9 cellular contexts compared by ENCODE assay signal in the genomic region with DNA sequence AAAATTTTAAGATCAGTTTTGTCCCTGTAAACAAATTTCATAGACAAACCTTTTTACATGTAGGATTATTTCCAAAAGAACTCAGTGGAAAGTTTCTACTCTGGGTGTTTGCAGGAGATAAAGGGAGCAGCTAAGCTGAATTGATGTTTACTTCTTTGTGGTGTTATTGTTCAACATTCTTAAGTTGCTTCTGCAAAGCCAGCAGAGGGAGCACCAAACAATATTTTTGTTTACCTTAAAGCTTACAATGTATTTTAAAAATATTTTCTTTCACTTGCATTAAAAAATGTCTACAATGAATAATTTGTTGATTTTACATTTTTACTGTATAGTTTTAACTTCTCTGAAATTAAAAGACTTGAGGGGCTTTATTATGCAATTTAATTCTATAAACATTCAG.
DNase-seq lines count a peak whose midpoint lies in the region; ATAC-seq, FAIRE-seq and TF ChIP-seq lines count a peak whose summit lies in the region.
"Had no signal": no experiment of that assay in that cellular context is flagged by ENCODE, and none has a peak within 500 bp of the region (broad histone marks: within the 10 kb centered on the region; RNA-seq: fewer than 3 reads in every experiment).

No MANE protein-coding gene starts in this region.

- H4K8ac ChIP-seq in mesenchymal stem cell (ENCODE audit: low read length): no peak overlapping the region

- no peak overlapping the region for H2BK15ac ChIP-seq in mesenchymal stem cell (ENCODE audit: low read depth, poor library complexity, severe bottlenecking)

- ATAC-seq in K562 (peak; percentile 68), HG03378 (IDR thresholded peaks at IDR 0.05; ENCODE audit: unreplicated experiment) (no peak)
- ATAC-seq in activated CD4-positive, CD25-positive, alpha-beta regulatory T cell treated with anti-CD3 and anti-CD28 coated beads, Interleukin-2, amount 50 U/mL, for 24 hours: no peak
- ATAC-seq: stimulated activated memory B cell treated with anti-CD40 and anti-IgM and Interleukin-4, amounts not matched to agents 10 μg/mL and 1 μg/mL and 100 μg/mL, for 72 hours had no signal

- H3K9me1 ChIP-seq in K562 (ENCODE audit: control insufficient read depth, insufficient read depth, low read length): no peaks in the 10 kb centered on the region

- no peak overlapping the region for H2BK12ac ChIP-seq in mesenchymal stem cell (ENCODE audit: low read length in 2 of 2)

- no peak overlapping the region for H3K23ac ChIP-seq in mesenchymal stem cell (ENCODE audit: low read length in 2 of 2)

- peaks cover 13% of the 10 kb centered on the region for H3K4me1 Mint-ChIP-seq in HFFc6 (ENCODE audit: low read depth)
- H3K4me1 Mint-ChIP-seq: stimulated activated memory B cell treated with anti-CD40 and anti-IgM and Interleukin-4, amounts not matched to agents 10 μg/mL and 1 μg/mL and 100 μg/mL, for 72 hours had no signal

- no peaks in the 10 kb centered on the region for H3K9me3 Mint-ChIP-seq in HFFc6
- H3K9me3 Mint-ChIP-seq: stimulated activated memory B cell treated with anti-CD40 and anti-IgM and Interleukin-4, amounts not matched to agents 10 μg/mL and 1 μg/mL and 100 μg/mL, for 72 hours had no signal

- BruUV-seq in K562 (replicated peaks; lab: Mats Ljungman, UMichigan): no TSS peak

- peak; percentile 11 for FAIRE-seq in K562 (lab: Jason Lieb, UNC)

- no peaks in the 10 kb centered on the region for H3K79me2 ChIP-seq in K562 (ENCODE audit: control insufficient read depth, insufficient read depth, low read length)

- H3K27me3 ChIP-seq in K562 (ENCODE audit: control insufficient read depth in 2 of 2, insufficient read depth in 2 of 2, low read length in 2 of 2) (no peaks in the 10 kb centered on the region), mesenchymal stem cell (ENCODE audit: control insufficient read depth in 1 of 2, insufficient read depth in 1 of 2, low read length in 2 of 2) (no peaks in the 10 kb centered on the region)

- DNase-seq in COLO829 (ENCODE audit: low spot score) (peak; percentile 4), HFFc6 (peak; percentile 27), K562 (ENCODE audit: extremely low read depth in 1 of 4, low spot score in 3 of 4) (peak in 2 of 4 experiments; percentile 21 to 25), mesenchymal stem cell (peak; percentile 54), HPDE6-E6E7 (ENCODE audit: extremely low spot score) (no peak)
- no peak for DNase-seq in activated CD4-positive, alpha-beta T cell treated with anti-CD3 and anti-CD28 coated beads, Interleukin-2, amount 50 U/mL, for 4 hours

- peak; percentile 54 to 57 for TF ChIP-seq RAD21 in K562 (CRISPR knock-in tag; conservative IDR thresholded peaks at IDR 0.05 in 1 of 2, IDR thresholded peaks at IDR 0.05 in 1 of 2)

- in situ Hi-C loops in K562 (cut with MboI): no loop called here

- H3K27ac ChIP-seq in K562 (ENCODE audit: extremely low read depth, low read depth, low read length) (peak overlapping the region; percentile 20; the same call in 1 of the 3 replicates), mesenchymal stem cell (ENCODE audit: low read length, poor library complexity, severe bottlenecking) (no peak overlapping the region)

- no peak overlapping the region for H3K27ac Mint-ChIP-seq in HFFc6
- H3K27ac Mint-ChIP-seq: stimulated activated memory B cell treated with anti-CD40 and anti-IgM and Interleukin-4, amounts not matched to agents 10 μg/mL and 1 μg/mL and 100 μg/mL, for 72 hours had no signal

- no peaks in the 10 kb centered on the region for H3K9me3 ChIP-seq in K562 (replicated peaks; ENCODE audit: control insufficient read depth, insufficient read depth, low read depth, low read length)
- H3K9me3 ChIP-seq in mesenchymal stem cell (ENCODE audit: control insufficient read depth, low read length): no peaks in the 10 kb centered on the region

- no peak overlapping the region for H3K14ac ChIP-seq in mesenchymal stem cell (ENCODE audit: low read length in 2 of 2)

- no peaks in the 10 kb centered on the region; the same call in 1 of the 2 replicates for H3K27me3 Mint-ChIP-seq in HFFc6 (ENCODE audit: insufficient read depth)
- H3K27me3 Mint-ChIP-seq: stimulated activated memory B cell treated with anti-CD40 and anti-IgM and Interleukin-4, amounts not matched to agents 10 μg/mL and 1 μg/mL and 100 μg/mL, for 72 hours had no signal

- H3K4me3 ChIP-seq in K562 (no peak overlapping the region), mesenchymal stem cell (ENCODE audit: insufficient read depth in 1 of 2, low read depth in 1 of 2, low read length in 2 of 2) (no peak overlapping the region)

- CTCF ChIA-PET in K562 (lab: Yijun Ruan, JAX; ENCODE audit: low intra/inter-chr PET ratio): interaction anchor here (1.1 to 1.2 kb wide), 2 partner anchors 59 to 1457 kb away, joined by 3 to 4 read pairs; no protein-coding TSS in a partner anchor

- no peaks in the 10 kb centered on the region for H3K36me3 Mint-ChIP-seq in HFFc6 (ENCODE audit: low read depth)
- H3K36me3 Mint-ChIP-seq: stimulated activated memory B cell treated with anti-CD40 and anti-IgM and Interleukin-4, amounts not matched to agents 10 μg/mL and 1 μg/mL and 100 μg/mL, for 72 hours had no signal

- H2BK5ac ChIP-seq in mesenchymal stem cell (ENCODE audit: low read depth, low read length, poor library complexity, severe bottlenecking): no peak overlapping the region

- H2BK120ac ChIP-seq in mesenchymal stem cell (ENCODE audit: low read depth, low read length): no peak overlapping the region

- H3K4me2 ChIP-seq in K562 (ENCODE audit: insufficient read depth, low read length) (no peak overlapping the region), mesenchymal stem cell (ENCODE audit: low read length, poor library complexity, severe bottlenecking) (no peak overlapping the region)

- no peak overlapping the region for H2AK5ac ChIP-seq in mesenchymal stem cell (ENCODE audit: low read length, severe bottlenecking)

- H3K4me3 Mint-ChIP-seq in HFFc6: no peak overlapping the region
- H3K4me3 Mint-ChIP-seq: stimulated activated memory B cell treated with anti-CD40 and anti-IgM and Interleukin-4, amounts not matched to agents 10 μg/mL and 1 μg/mL and 100 μg/mL, for 72 hours had no signal

- peaks cover 1% of the 10 kb centered on the region for H3K79me1 ChIP-seq in mesenchymal stem cell (replicated peaks; ENCODE audit: low read length, poor library complexity, severe bottlenecking)

- TF ChIP-seq POLR2A in K562 (conservative IDR thresholded peaks at IDR 0.05): no peak

- no peak for TF ChIP-seq EP300 in K562 (IDR thresholded peaks at IDR 0.05; ENCODE audit: low read length)

- H2AFZ ChIP-seq in K562 (ENCODE audit: low read depth, low read length): no peak overlapping the region; the same call in 1 of the 2 replicates
- H2AFZ ChIP-seq in mesenchymal stem cell (ENCODE audit: low read depth, low read length): no peak overlapping the region

- no peaks in the 10 kb centered on the region for H3K36me3 ChIP-seq in K562 (ENCODE audit: control insufficient read depth, insufficient read depth, low read length)
- H3K36me3 ChIP-seq in mesenchymal stem cell (ENCODE audit: control insufficient read depth in 1 of 2, insufficient read depth in 2 of 2, low read depth in 1 of 2, low read length in 2 of 2): no peaks in the 10 kb centered on the region

- H3K4me1 ChIP-seq in K562 (replicated peaks in 1 of 2; ENCODE audit: control insufficient read depth in 2 of 2, insufficient read depth in 2 of 2, low read length in 2 of 2): peaks cover 0 to 5% of the 10 kb centered on the region in 2 experiments; a peak in 3 of 5 replicates
- H3K4me1 ChIP-seq in mesenchymal stem cell (ENCODE audit: control insufficient read depth, insufficient read depth, low read depth, low read length): peaks cover 2% of the 10 kb centered on the region

- intact Hi-C loops in K562 (cut with micrococcal nuclease): loop anchor here (2.0 to 5.0 kb wide), 2 partner anchors 60 to 120 kb away; no protein-coding TSS in a partner anchor

- TF ChIP-seq CTCF in HFFc6 (IDR thresholded peaks at IDR 0.05) (peak; percentile 76), K562 (IDR thresholded peaks at IDR 0.05 in 2 of 3, conservative IDR thresholded peaks at IDR 0.05 in 1 of 3; ENCODE audit: insufficient read depth in 2 of 3, low read depth in 1 of 3, low read length in 3 of 3) (peak in 2 of 3 experiments; percentile 46 to 62; a peak in 5 of 6 replicates)

- no peak overlapping the region for H3K4ac ChIP-seq in mesenchymal stem cell (ENCODE audit: low read depth in 1 of 2, low read length in 2 of 2)

- H3K9ac ChIP-seq in K562 (ENCODE audit: insufficient read depth in 1 of 2, low read depth in 2 of 2, low read length in 2 of 2): no peak overlapping the region
- H3K9ac ChIP-seq in mesenchymal stem cell (ENCODE audit: low read length): no peak overlapping the region

- no peak overlapping the region for H3K18ac ChIP-seq in mesenchymal stem cell (ENCODE audit: low read depth in 1 of 2, low read length in 2 of 2)

- no peaks in the 10 kb centered on the region for H4K20me1 ChIP-seq in K562 (replicated peaks; ENCODE audit: control insufficient read depth, insufficient read depth, low read length)

- H4K91ac ChIP-seq in mesenchymal stem cell (ENCODE audit: low read length): no peak overlapping the region

- POLR2A ChIA-PET in K562 (lab: Yijun Ruan, JAX): interaction anchor here (1.3 kb wide), 1 partner anchor 15 kb away, joined by 3 read pairs; no protein-coding TSS in a partner anchor

TF ChIP-seq in K562, 482 proteins besides CTCF, POLR2A, EP300 and RAD21 (continues in another document):
- TF ChIP-seq, protein P1, sequence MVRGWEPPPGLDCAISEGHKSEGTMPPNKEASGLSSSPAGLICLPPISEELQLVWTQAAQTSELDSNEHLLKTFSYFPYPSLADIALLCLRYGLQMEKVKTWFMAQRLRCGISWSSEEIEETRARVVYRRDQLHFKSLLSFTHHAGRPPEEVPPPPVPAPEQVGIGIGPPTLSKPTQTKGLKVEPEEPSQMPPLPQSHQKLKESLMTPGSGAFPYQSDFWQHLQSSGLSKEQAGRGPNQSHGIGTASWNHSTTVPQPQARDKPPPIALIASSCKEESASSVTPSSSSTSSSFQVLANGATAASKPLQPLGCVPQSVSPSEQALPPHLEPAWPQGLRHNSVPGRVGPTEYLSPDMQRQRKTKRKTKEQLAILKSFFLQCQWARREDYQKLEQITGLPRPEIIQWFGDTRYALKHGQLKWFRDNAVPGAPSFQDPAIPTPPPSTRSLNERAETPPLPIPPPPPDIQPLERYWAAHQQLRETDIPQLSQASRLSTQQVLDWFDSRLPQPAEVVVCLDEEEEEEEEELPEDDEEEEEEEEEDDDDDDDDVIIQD (CRISPR knock-in tag; IDR thresholded peaks at IDR 0.05): no peak
- TF ChIP-seq, protein P2, sequence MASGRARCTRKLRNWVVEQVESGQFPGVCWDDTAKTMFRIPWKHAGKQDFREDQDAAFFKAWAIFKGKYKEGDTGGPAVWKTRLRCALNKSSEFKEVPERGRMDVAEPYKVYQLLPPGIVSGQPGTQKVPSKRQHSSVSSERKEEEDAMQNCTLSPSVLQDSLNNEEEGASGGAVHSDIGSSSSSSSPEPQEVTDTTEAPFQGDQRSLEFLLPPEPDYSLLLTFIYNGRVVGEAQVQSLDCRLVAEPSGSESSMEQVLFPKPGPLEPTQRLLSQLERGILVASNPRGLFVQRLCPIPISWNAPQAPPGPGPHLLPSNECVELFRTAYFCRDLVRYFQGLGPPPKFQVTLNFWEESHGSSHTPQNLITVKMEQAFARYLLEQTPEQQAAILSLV (tag; IDR thresholded peaks at IDR 0.05): no peak
- TF ChIP-seq ZNF184 (CRISPR knock-in tag; IDR thresholded peaks at IDR 0.05) (no peak), FOXA3 (CRISPR knock-in tag; conservative IDR thresholded peaks at IDR 0.05 in 1 of 2, IDR thresholded peaks at IDR 0.05 in 1 of 2) (peak in 1 of 2 experiments; percentile 57; a peak in 2 of 4 replicates)

Comparison
In these comparisons a context has a peak if more than half of its experiments do, and no peak if none do; other contexts are left out.
1. DNase-seq: peak in COLO829 (single experiment), HFFc6 (single experiment) and mesenchymal stem cell (single experiment); none in activated CD4-positive, alpha-beta T cell treated with anti-CD3 and anti-CD28 coated beads, Interleukin-2, amount 50 U/mL, for 4 hours (0 of 2) and HPDE6-E6E7 (single experiment).